ENCODE assay signal across 34 cellular contexts in the genomic region with DNA sequence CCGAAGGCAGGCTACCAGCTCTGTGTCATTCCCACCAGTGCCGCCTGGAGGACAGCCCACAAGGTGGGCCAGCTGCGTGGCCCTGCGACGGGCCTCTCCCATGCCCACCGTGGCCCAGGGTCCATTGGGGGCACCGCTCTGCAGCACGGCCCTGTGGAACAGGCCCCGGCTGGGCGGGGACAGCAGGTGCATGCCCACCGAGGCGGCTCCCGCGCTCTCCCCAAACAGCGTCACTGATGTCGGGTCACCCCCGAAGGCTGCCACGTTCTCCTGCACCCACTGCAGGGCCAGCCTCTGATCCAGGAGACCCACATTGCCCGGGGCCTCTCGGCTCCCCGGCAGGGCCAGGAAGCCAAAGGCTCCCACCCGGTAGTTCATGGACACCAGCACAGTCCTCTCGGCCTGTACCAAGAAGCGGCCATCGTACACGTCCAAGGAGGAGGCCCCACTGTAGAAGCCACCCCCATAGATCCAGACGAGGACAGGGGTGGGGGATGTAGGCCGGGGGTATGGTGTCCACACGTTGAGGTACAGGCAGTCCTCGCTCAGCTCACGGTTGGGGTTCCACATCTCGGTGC. TPM values are rescaled to one million over a fixed set of nuclear protein-coding genes. Genes with fewer than 3 reads are reported as not detected.
DNase-seq lines count a peak whose midpoint lies in the region; ATAC-seq, FAIRE-seq and TF ChIP-seq lines count a peak whose summit lies in the region.
"Had no signal": no experiment of that assay in that cellular context is flagged by ENCODE, and none has a peak within 500 bp of the region (broad histone marks: within the 10 kb centered on the region; RNA-seq: fewer than 3 reads in every experiment).

No MANE protein-coding gene starts in this region.

- H3K36me3 ChIP-seq in HepG2 (replicated peaks in 1 of 2; ENCODE audit: control insufficient read depth in 1 of 2, insufficient read depth in 2 of 2, low read length in 2 of 2) (peaks cover 0 to 3% of the 10 kb centered on the region in 2 experiments; a peak in 1 of 5 replicates), right lobe of liver (peaks cover 0 to 4% (median under 1%) of the 10 kb centered on the region in 4 donors), neural progenitor cell (no peaks in the 10 kb centered on the region), MG63 (peaks cover 9% of the 10 kb centered on the region)
- H3K36me3 ChIP-seq: colonic mucosa, uterus had no signal

- H3K27me3 Mint-ChIP-seq in chondrocyte (ENCODE audit: low read depth) (peaks cover 13% of the 10 kb centered on the region), neural progenitor cell (ENCODE audit: insufficient read depth, low read depth) (peaks cover 26% of the 10 kb centered on the region)
- H3K27me3 Mint-ChIP-seq in stimulated activated naive B cell treated with anti-CD40 and anti-IgM and Interleukin-4, amounts not matched to agents 10 μg/mL and 1 μg/mL and 100 μg/mL, for 72 hours, result peaks cover 54 to 68% of the 10 kb centered on the region in 2 donors

- H3F3A ChIP-seq in neural progenitor cell (ENCODE audit: low read depth), result peaks cover 34% of the 10 kb centered on the region

- WGBS in HepG2 (ENCODE audit: low lambda C conversion rate), result 71% methylated on average over 6 of the region's 32 CpGs
- 10% methylated on average over 2 of the region's 32 CpGs for WGBS in right lobe of liver (ENCODE audit: insufficient coverage, low coverage, low lambda C conversion rate, missing lambda C conversion rate)

- H3K4me3 Mint-ChIP-seq in chondrocyte (ENCODE audit: unreplicated experiment), result no peak overlapping the region
- peak overlapping the region; percentile 1 for H3K4me3 Mint-ChIP-seq in neural progenitor cell
- peak overlapping the region in 1 of 2 donors; percentile 21 for H3K4me3 Mint-ChIP-seq in stimulated activated naive B cell treated with anti-CD40 and anti-IgM and Interleukin-4, amounts not matched to agents 10 μg/mL and 1 μg/mL and 100 μg/mL, for 72 hours
- H3K4me3 Mint-ChIP-seq: activated CD8-positive, alpha-beta T cell treated with anti-CD3 and anti-CD28 coated beads, Interleukin-2, amount 10 ng/mL, durations not matched to agents 7 days and 5 days; activated naive CD4-positive, alpha-beta T cell treated with anti-CD3 and anti-CD28 coated beads, Interleukin-2, amount 50 U/mL, for 24 hours; T-helper 1 cell treated with Interleukin-12 subunit alpha and Interleukin-12 subunit beta and Interleukin-4 antibody, amounts not matched to agents 30 μg/mL and 1 μg/mL, for 36 hours had no signal

- ATAC-seq in HepG2 (no peak), right lobe of liver (no peak)
- no peak for ATAC-seq in stimulated activated naive B cell treated with anti-CD40 and anti-IgM and Interleukin-4, amounts not matched to agents 10 μg/mL and 1 μg/mL and 100 μg/mL, for 72 hours (replicated peaks)
- ATAC-seq: activated CD8-positive, alpha-beta T cell treated with anti-CD3 and anti-CD28 coated beads, Interleukin-2, amount 10 ng/mL, durations not matched to agents 7 days and 5 days; PC-3; SK-N-SH treated with all-trans-retinoic acid at 6 μM for 48 hours had no signal

- H3K4me1 ChIP-seq in HepG2 (ENCODE audit: insufficient read depth, low read length) (peaks cover 52% of the 10 kb centered on the region), right lobe of liver (peaks cover 0 to 20% (median 6%) of the 10 kb centered on the region in 4 donors), neural progenitor cell (peaks cover 17% of the 10 kb centered on the region)

- no peak for TF ChIP-seq CTCF in HepG2 (CRISPR knock-in tag; IDR thresholded peaks at IDR 0.05)
- no peak for TF ChIP-seq CTCF in right lobe of liver (IDR thresholded peaks at IDR 0.05)
- TF ChIP-seq CTCF in chondrocyte (IDR thresholded peaks at IDR 0.05), result no peak
- TF ChIP-seq CTCF in neural progenitor cell (IDR thresholded peaks at IDR 0.05), result no peak

- H3K9ac ChIP-seq in HepG2 (ENCODE audit: insufficient read depth, low read depth, low read length) (no peak overlapping the region), neural progenitor cell (no peak overlapping the region)

- H3K4me3 ChIP-seq in HepG2 (replicated peaks in 1 of 3; ENCODE audit: insufficient read depth in 1 of 3, low read depth in 2 of 3, low read length in 3 of 3) (no peak overlapping the region), right lobe of liver (no peak overlapping the region), neural progenitor cell (no peak overlapping the region), MG63 (no peak overlapping the region)
- H3K4me3 ChIP-seq: stomach, uterus had no signal

- peaks cover 11 to 32% of the 10 kb centered on the region in 2 experiments for H3K27me3 ChIP-seq in HepG2 (ENCODE audit: control insufficient read depth in 1 of 2, insufficient read depth in 2 of 2, low read length in 2 of 2)
- no peaks in the 10 kb centered on the region for H3K27me3 ChIP-seq in right lobe of liver
- peaks cover 34% of the 10 kb centered on the region for H3K27me3 ChIP-seq in neural progenitor cell
- H3K27me3 ChIP-seq in MG63, result peaks cover 15% of the 10 kb centered on the region

- CTCF ChIA-PET in HepG2 (lab: Yijun Ruan, JAX; ENCODE audit: low intra/inter-chr PET ratio, low total read pairs), result no interaction called here

- H3K4me1 Mint-ChIP-seq in chondrocyte (ENCODE audit: low read depth), result peaks cover 26% of the 10 kb centered on the region
- H3K4me1 Mint-ChIP-seq in neural progenitor cell, result peaks cover 31% of the 10 kb centered on the region
- H3K4me1 Mint-ChIP-seq in stimulated activated naive B cell treated with anti-CD40 and anti-IgM and Interleukin-4, amounts not matched to agents 10 μg/mL and 1 μg/mL and 100 μg/mL, for 72 hours, result peaks cover 25 to 36% of the 10 kb centered on the region in 2 donors

- no peak for DNase-seq in HepG2 (ENCODE audit: low spot score)
- DNase-seq in right lobe of liver, result no peak
- peak; percentile 93 for DNase-seq in chondrocyte (ENCODE audit: low spot score)
- no peak for DNase-seq in neural progenitor cell (ENCODE audit: low spot score)
- DNase-seq in stimulated activated naive B cell treated with anti-CD40 and anti-IgM and Interleukin-4, amounts not matched to agents 10 μg/mL and 1 μg/mL and 100 μg/mL, for 72 hours, result no peak
- no peak for DNase-seq in HK-2 (ENCODE audit: unreplicated experiment)
- DNase-seq in kidney tubule cell (ENCODE audit: low spot score), result no peak
- no peak for DNase-seq in MG63
- DNase-seq: 8988T; activated CD4-positive, CD25-positive, alpha-beta regulatory T cell treated with anti-CD3 and anti-CD28 coated beads, Interleukin-2, amount 50 U/mL, for 72 hours; activated CD8-positive, alpha-beta T cell treated with anti-CD3 and anti-CD28 coated beads, Interleukin-2, amount 10 ng/mL, durations not matched to agents 7 days and 5 days; colonic mucosa; effector CD8-positive, alpha-beta T cell; HCEC 1CT; islet precursor cell; Kasumi-1; left ventricle myocardium inferior; NCI-H1436; NCI-H2081 treated with DMSO at 0.1 percent for 48 hours; NCI-H2227 treated with DMSO at 0.1 percent for 48 hours; NCI-H526; occipital lobe; PC-3; small intestine; stimulated activated CD4-positive, alpha-beta T cell treated with anti-CD3 and anti-CD28 coated beads, Interleukin-1b, Interleukin-23, amount 100 ng/mL, for 48 hours; stomach; uterus had no signal

- no peak for TF ChIP-seq EP300 in HepG2 (IDR thresholded peaks at IDR 0.05; ENCODE audit: low read depth in 2 of 2, low read length in 2 of 2)
- TF ChIP-seq EP300 in HepG2 (CRISPR knock-in tag; IDR thresholded peaks at IDR 0.05; ENCODE audit: borderline replicate concordance), result no peak

- H3K9me3 Mint-ChIP-seq in chondrocyte (ENCODE audit: low read depth) (no peaks in the 10 kb centered on the region), neural progenitor cell (no peaks in the 10 kb centered on the region)
- no peaks in the 10 kb centered on the region for H3K9me3 Mint-ChIP-seq in stimulated activated naive B cell treated with anti-CD40 and anti-IgM and Interleukin-4, amounts not matched to agents 10 μg/mL and 1 μg/mL and 100 μg/mL, for 72 hours
- H3K9me3 Mint-ChIP-seq: activated naive CD4-positive, alpha-beta T cell treated with anti-CD3 and anti-CD28 coated beads, Interleukin-2, amount 50 U/mL, for 24 hours; T-helper 1 cell treated with Interleukin-12 subunit alpha and Interleukin-12 subunit beta and Interleukin-4 antibody, amounts not matched to agents 30 μg/mL and 1 μg/mL, for 36 hours had no signal

- H3K27ac ChIP-seq in HepG2 (ENCODE audit: extremely low read length, insufficient read depth, low read length) (no peak overlapping the region), right lobe of liver (no peak overlapping the region), neural progenitor cell (no peak overlapping the region)
- H3K27ac ChIP-seq: colonic mucosa, epithelial cell of prostate, left ventricle myocardium inferior, stomach, uterus had no signal

- TF ChIP-seq RAD21 in HepG2 (CRISPR knock-in tag; IDR thresholded peaks at IDR 0.05), result no peak

- no peak for FAIRE-seq in HepG2 (lab: Jason Lieb, UNC)
- FAIRE-seq: D721Med, small intestine, TTC549 had no signal

- no TSS peak for BruUV-seq in HepG2 (replicated peaks; lab: Mats Ljungman, UMichigan)

- H3K79me2 ChIP-seq in HepG2 (ENCODE audit: insufficient read depth, low read length), result peaks cover 4% of the 10 kb centered on the region
- H3K79me2 ChIP-seq in neural progenitor cell (ENCODE audit: low read depth), result peaks cover 8% of the 10 kb centered on the region

- no peak overlapping the region for H3K27ac Mint-ChIP-seq in chondrocyte (ENCODE audit: unreplicated experiment)
- H3K27ac Mint-ChIP-seq in neural progenitor cell, result no peak overlapping the region
- H3K27ac Mint-ChIP-seq in stimulated activated naive B cell treated with anti-CD40 and anti-IgM and Interleukin-4, amounts not matched to agents 10 μg/mL and 1 μg/mL and 100 μg/mL, for 72 hours, result peak overlapping the region; percentile 62
- H3K27ac Mint-ChIP-seq: activated CD8-positive, alpha-beta T cell treated with anti-CD3 and anti-CD28 coated beads, Interleukin-2, amount 10 ng/mL, durations not matched to agents 7 days and 5 days; activated naive CD4-positive, alpha-beta T cell treated with anti-CD3 and anti-CD28 coated beads, Interleukin-2, amount 50 U/mL, for 24 hours; T-helper 1 cell treated with Interleukin-12 subunit alpha and Interleukin-12 subunit beta and Interleukin-4 antibody, amounts not matched to agents 30 μg/mL and 1 μg/mL, for 36 hours had no signal

- intact Hi-C loops in HepG2 (cut with micrococcal nuclease; ENCODE audit: unreplicated experiment), result no loop called here
- intact Hi-C loops in right lobe of liver (cut with DNase I), result loop anchor here (5.0 kb wide), 1 partner anchor 169 kb away; no protein-coding TSS in a partner anchor

- H2AFZ ChIP-seq in HepG2 (ENCODE audit: low read length) (no peak overlapping the region), neural progenitor cell (replicated peaks) (no peak overlapping the region)

- in situ Hi-C loops in HepG2 (cut with HindIII; ENCODE audit: extremely low pct_ligation_motif_present, low pct_unique_long_range_greater_than_20kb), result loop anchor here (25.0 kb wide), 1 partner anchor 394 kb away; no protein-coding TSS in a partner anchor

- H3K36me3 Mint-ChIP-seq in chondrocyte (ENCODE audit: low read depth) (peaks cover 6% of the 10 kb centered on the region), neural progenitor cell (peaks cover 2% of the 10 kb centered on the region)
- peaks cover 5 to 8% of the 10 kb centered on the region in 2 donors for H3K36me3 Mint-ChIP-seq in stimulated activated naive B cell treated with anti-CD40 and anti-IgM and Interleukin-4, amounts not matched to agents 10 μg/mL and 1 μg/mL and 100 μg/mL, for 72 hours

- H4K20me1 ChIP-seq in HepG2 (ENCODE audit: insufficient read depth, low read length), result no peaks in the 10 kb centered on the region
- H4K20me1 ChIP-seq in neural progenitor cell (ENCODE audit: low read depth), result peaks cover 12% of the 10 kb centered on the region

- H3K9me3 ChIP-seq in HepG2 (ENCODE audit: low read length), result no peaks in the 10 kb centered on the region
- H3K9me3 ChIP-seq in right lobe of liver, result no peaks in the 10 kb centered on the region
- H3K9me3 ChIP-seq in neural progenitor cell (ENCODE audit: low read depth), result no peaks in the 10 kb centered on the region
- H3K9me3 ChIP-seq in MG63, result no peaks in the 10 kb centered on the region
- H3K9me3 ChIP-seq: colonic mucosa, left ventricle myocardium inferior, stomach, uterus had no signal

- POLR2A ChIA-PET in HepG2 (lab: Yijun Ruan, JAX), result interaction anchor here (2.1 kb wide), 1 partner anchor 18 kb away, joined by 7 read pairs; a partner anchor contains a TSS

- no peak overlapping the region for H3K4me2 ChIP-seq in HepG2 (ENCODE audit: low read depth, low read length)
- no peak overlapping the region for H3K4me2 ChIP-seq in neural progenitor cell

- TF ChIP-seq POLR2A in HepG2 (IDR thresholded peaks at IDR 0.05; ENCODE audit: insufficient read depth in 1 of 2, low read depth in 2 of 2, low read length in 2 of 2), result no peak
- TF ChIP-seq POLR2A in right lobe of liver (IDR thresholded peaks at IDR 0.05), result no peak

RNA-seq across cellular contexts. Expression of a gene that starts 2.3 kb away (rescaled TPM):
- 0.18 TPM in 1 of 2 replicates, not detected in the other for total RNA-seq in HepG2 (2016; rRNA removed; fragmentation: Illumina TruSeq; extraction: Trizol)
- not detected in 2 replicates for total RNA-seq in HepG2 (2016; cell fraction: cytosol; rRNA removed; fragmentation: Illumina TruSeq; extraction: Trizol; ENCODE audit: low read depth)
- total RNA-seq in HepG2 (2016; cell fraction: insoluble cytoplasmic fraction; rRNA removed; fragmentation: Illumina TruSeq; extraction: Trizol), result 0.09 TPM in 1 of 2 replicates, not detected in the other
- total RNA-seq in HepG2 (2016; cell fraction: membrane; rRNA removed; fragmentation: Illumina TruSeq; extraction: Trizol), result not detected in 2 replicates
- total RNA-seq in HepG2 (2016; cell fraction: nucleus; rRNA removed; fragmentation: Illumina TruSeq; extraction: Trizol), result not detected in 2 replicates
- 0.40 and 0.99 TPM in 2 replicates for polyA plus RNA-seq in HepG2 (2011; rRNA removed)
- 0.25 and 0.38 TPM in 2 replicates for polyA plus RNA-seq in HepG2 (2011; cell fraction: cytosol; rRNA removed)
- polyA plus RNA-seq in HepG2 (2011; cell fraction: nucleus; rRNA removed), result 2.2 and 3.0 TPM in 2 replicates
- polyA plus RNA-seq in HepG2 (2012), result 0.27 and 0.87 TPM in 2 replicates
- 0.05 and 0.07 TPM in 2 replicates for polyA plus RNA-seq in HepG2 (2016; cell fraction: cytosol; fragmentation: Illumina TruSeq; extraction: Trizol; ENCODE audit: low read depth)
- polyA plus RNA-seq in HepG2 (2016; cell fraction: insoluble cytoplasmic fraction; fragmentation: Illumina TruSeq; extraction: Trizol; ENCODE audit: low read depth), result not detected in 2 replicates
- 0.08 TPM in 1 of 2 replicates, not detected in the other for polyA plus RNA-seq in HepG2 (2016; cell fraction: membrane; fragmentation: Illumina TruSeq; extraction: Trizol; ENCODE audit: low read depth)
- 0.77 and 1.1 TPM in 2 replicates for polyA plus RNA-seq in HepG2 (2016; cell fraction: nucleus; fragmentation: Illumina TruSeq; extraction: Trizol; ENCODE audit: insufficient read depth, low read depth)
- 0.09 and 0.28 TPM in 2 replicates for polyA minus RNA-seq in HepG2 (2011; rRNA and poly(A)+ RNA removed; ENCODE audit: low replicate concordance)
- not detected in 2 replicates for polyA minus RNA-seq in HepG2 (2011; cell fraction: cytosol; rRNA and poly(A)+ RNA removed)
- 0.26 and 0.75 TPM in 2 replicates for polyA minus RNA-seq in HepG2 (2011; cell fraction: nucleus; rRNA and poly(A)+ RNA removed)
- 1 to 10 TPM in 5 of 6 experiments, under 1 TPM in 1; 0.59 to 6.0 (median 3.0) TPM for total RNA-seq in right lobe of liver
- total RNA-seq in chondrocyte, result 1.4 to 2.9 TPM (median 2.6 TPM) in 3 replicates
- total RNA-seq in neural progenitor cell (ENCODE audit: low replicate concordance), result 0.90 TPM in 1 of 2 replicates, not detected in the other
- total RNA-seq in MG63 (2014; rRNA removed; shearing (Covaris generic); ENCODE audit: low replicate concordance), result not detected in 2 replicates
- total RNA-seq: activated CD8-positive, alpha-beta T cell treated with anti-CD3 and anti-CD28 coated beads, Interleukin-2, amount 10 ng/mL, durations not matched to agents 7 days and 5 days had no signal
- polyA plus RNA-seq: CD14-positive monocyte had no signal

RNA-seq across cellular contexts. Expression of a gene that starts 3.9 kb away (rescaled TPM):
- total RNA-seq in HepG2 (2016; rRNA removed; fragmentation: Illumina TruSeq; extraction: Trizol) (2.8 and 3.3 TPM in 2 replicates), right lobe of liver (1 to 10 TPM; 1.0 to 3.4 (median 2.1) TPM), chondrocyte (4.1 to 5.0 TPM (median 4.3 TPM) in 3 replicates), neural progenitor cell (ENCODE audit: low replicate concordance) (4.0 TPM in 1 of 2 replicates, not detected in the other)
- 1.7 and 2.1 TPM in 2 replicates for total RNA-seq in HepG2 (2016; cell fraction: cytosol; rRNA removed; fragmentation: Illumina TruSeq; extraction: Trizol; ENCODE audit: low read depth)
- total RNA-seq in HepG2 (2016; cell fraction: insoluble cytoplasmic fraction; rRNA removed; fragmentation: Illumina TruSeq; extraction: Trizol), result 2.5 and 3.0 TPM in 2 replicates
- total RNA-seq in HepG2 (2016; cell fraction: membrane; rRNA removed; fragmentation: Illumina TruSeq; extraction: Trizol), result 1.7 and 2.0 TPM in 2 replicates
- 2.3 TPM in 2 replicates for total RNA-seq in HepG2 (2016; cell fraction: nucleus; rRNA removed; fragmentation: Illumina TruSeq; extraction: Trizol)
- polyA plus RNA-seq in HepG2 (2011; rRNA removed), result 0.65 and 1.3 TPM in 2 replicates
- polyA plus RNA-seq in HepG2 (2011; cell fraction: cytosol; rRNA removed), result 0.65 and 1.2 TPM in 2 replicates
- polyA plus RNA-seq in HepG2 (2011; cell fraction: nucleus; rRNA removed), result 2.0 and 2.5 TPM in 2 replicates
- polyA plus RNA-seq in HepG2 (2012), result 0.96 and 1.6 TPM in 2 replicates
- polyA plus RNA-seq in HepG2 (2016; cell fraction: cytosol; fragmentation: Illumina TruSeq; extraction: Trizol; ENCODE audit: low read depth), result 0.41 and 0.42 TPM in 2 replicates
- 1.9 and 2.3 TPM in 2 replicates for polyA plus RNA-seq in HepG2 (2016; cell fraction: insoluble cytoplasmic fraction; fragmentation: Illumina TruSeq; extraction: Trizol; ENCODE audit: low read depth)
- polyA plus RNA-seq in HepG2 (2016; cell fraction: membrane; fragmentation: Illumina TruSeq; extraction: Trizol; ENCODE audit: low read depth), result 0.65 and 0.74 TPM in 2 replicates
- polyA plus RNA-seq in HepG2 (2016; cell fraction: nucleus; fragmentation: Illumina TruSeq; extraction: Trizol; ENCODE audit: insufficient read depth, low read depth), result 1.0 and 1.5 TPM in 2 replicates
- polyA minus RNA-seq in HepG2 (2011; rRNA and poly(A)+ RNA removed; ENCODE audit: low replicate concordance), result 5.4 and 9.8 TPM in 2 replicates
- 0.89 and 1.7 TPM in 2 replicates for polyA minus RNA-seq in HepG2 (2011; cell fraction: cytosol; rRNA and poly(A)+ RNA removed)
- polyA minus RNA-seq in HepG2 (2011; cell fraction: nucleus; rRNA and poly(A)+ RNA removed), result 6.2 and 7.6 TPM in 2 replicates
- total RNA-seq in MG63 (2014; rRNA removed; shearing (Covaris generic); ENCODE audit: low replicate concordance), result 5.4 and 6.8 TPM in 2 replicates

RNA-seq across cellular contexts. Expression of a gene that starts 18.5 kb away (rescaled TPM):
- total RNA-seq in HepG2 (2016; rRNA removed; fragmentation: Illumina TruSeq; extraction: Trizol) (79.1 and 106 TPM in 2 replicates), right lobe of liver (10 to 100 TPM; 22.4 to 65.7 (median 49.1) TPM), chondrocyte (104 to 138 TPM (median 105 TPM) in 3 replicates), neural progenitor cell (ENCODE audit: low replicate concordance) (60.4 and 108 TPM in 2 replicates)
- 11.8 and 17.5 TPM in 2 replicates for total RNA-seq in HepG2 (2016; cell fraction: cytosol; rRNA removed; fragmentation: Illumina TruSeq; extraction: Trizol; ENCODE audit: low read depth)
- total RNA-seq in HepG2 (2016; cell fraction: insoluble cytoplasmic fraction; rRNA removed; fragmentation: Illumina TruSeq; extraction: Trizol), result 56.7 and 113 TPM in 2 replicates
- 21.7 and 29.6 TPM in 2 replicates for total RNA-seq in HepG2 (2016; cell fraction: membrane; rRNA removed; fragmentation: Illumina TruSeq; extraction: Trizol)
- total RNA-seq in HepG2 (2016; cell fraction: nucleus; rRNA removed; fragmentation: Illumina TruSeq; extraction: Trizol), result 78.9 and 79.0 TPM in 2 replicates
- polyA plus RNA-seq in HepG2 (2011; rRNA removed), result 26.2 and 30.4 TPM in 2 replicates
- 9.4 and 12.5 TPM in 2 replicates for polyA plus RNA-seq in HepG2 (2011; cell fraction: cytosol; rRNA removed)
- polyA plus RNA-seq in HepG2 (2011; cell fraction: nucleus; rRNA removed), result 220 and 271 TPM in 2 replicates
- polyA plus RNA-seq in HepG2 (2012), result 52.9 and 58.7 TPM in 2 replicates
- 12.1 and 13.2 TPM in 2 replicates for polyA plus RNA-seq in HepG2 (2016; cell fraction: cytosol; fragmentation: Illumina TruSeq; extraction: Trizol; ENCODE audit: low read depth)
- polyA plus RNA-seq in HepG2 (2016; cell fraction: insoluble cytoplasmic fraction; fragmentation: Illumina TruSeq; extraction: Trizol; ENCODE audit: low read depth), result 72.8 and 96.9 TPM in 2 replicates
- 17.7 and 23.3 TPM in 2 replicates for polyA plus RNA-seq in HepG2 (2016; cell fraction: membrane; fragmentation: Illumina TruSeq; extraction: Trizol; ENCODE audit: low read depth)
- 226 and 281 TPM in 2 replicates for polyA plus RNA-seq in HepG2 (2016; cell fraction: nucleus; fragmentation: Illumina TruSeq; extraction: Trizol; ENCODE audit: insufficient read depth, low read depth)
- polyA minus RNA-seq in HepG2 (2011; rRNA and poly(A)+ RNA removed; ENCODE audit: low replicate concordance), result 23.1 and 63.7 TPM in 2 replicates
- 17.7 and 23.7 TPM in 2 replicates for polyA minus RNA-seq in HepG2 (2011; cell fraction: cytosol; rRNA and poly(A)+ RNA removed)
- polyA minus RNA-seq in HepG2 (2011; cell fraction: nucleus; rRNA and poly(A)+ RNA removed), result 55.4 and 59.5 TPM in 2 replicates
- total RNA-seq in MG63 (2014; rRNA removed; shearing (Covaris generic); ENCODE audit: low replicate concordance), result 60.3 and 102 TPM in 2 replicates

RNA-seq across cellular contexts. Expression of a gene that starts 26.2 kb away (rescaled TPM):
- total RNA-seq in HepG2 (2016; rRNA removed; fragmentation: Illumina TruSeq; extraction: Trizol) (0.38 TPM in 1 of 2 replicates, not detected in the other), right lobe of liver (10 to 100 TPM; 21.4 to 58.6 (median 43.2) TPM), chondrocyte (91.6 to 104 TPM (median 98.4 TPM) in 3 replicates), neural progenitor cell (ENCODE audit: low replicate concordance) (14.9 and 49.5 TPM in 2 replicates)
- total RNA-seq in HepG2 (2016; cell fraction: cytosol; rRNA removed; fragmentation: Illumina TruSeq; extraction: Trizol; ENCODE audit: low read depth), result 0.61 and 0.71 TPM in 2 replicates
- 0.22 and 0.35 TPM in 2 replicates for total RNA-seq in HepG2 (2016; cell fraction: insoluble cytoplasmic fraction; rRNA removed; fragmentation: Illumina TruSeq; extraction: Trizol)
- 0.15 and 0.41 TPM in 2 replicates for total RNA-seq in HepG2 (2016; cell fraction: membrane; rRNA removed; fragmentation: Illumina TruSeq; extraction: Trizol)
- 0.41 and 0.65 TPM in 2 replicates for total RNA-seq in HepG2 (2016; cell fraction: nucleus; rRNA removed; fragmentation: Illumina TruSeq; extraction: Trizol)
- polyA plus RNA-seq in HepG2 (2011; rRNA removed), result 0.30 and 0.34 TPM in 2 replicates
- 0.13 and 0.21 TPM in 2 replicates for polyA plus RNA-seq in HepG2 (2011; cell fraction: cytosol; rRNA removed)
- 0.99 and 1.1 TPM in 2 replicates for polyA plus RNA-seq in HepG2 (2011; cell fraction: nucleus; rRNA removed)
- 0.24 and 0.55 TPM in 2 replicates for polyA plus RNA-seq in HepG2 (2012)
- 0.20 and 0.31 TPM in 2 replicates for polyA plus RNA-seq in HepG2 (2016; cell fraction: cytosol; fragmentation: Illumina TruSeq; extraction: Trizol; ENCODE audit: low read depth)
- 0.19 and 0.32 TPM in 2 replicates for polyA plus RNA-seq in HepG2 (2016; cell fraction: insoluble cytoplasmic fraction; fragmentation: Illumina TruSeq; extraction: Trizol; ENCODE audit: low read depth)
- 0.09 and 0.10 TPM in 2 replicates for polyA plus RNA-seq in HepG2 (2016; cell fraction: membrane; fragmentation: Illumina TruSeq; extraction: Trizol; ENCODE audit: low read depth)
- 1.4 and 2.7 TPM in 2 replicates for polyA plus RNA-seq in HepG2 (2016; cell fraction: nucleus; fragmentation: Illumina TruSeq; extraction: Trizol; ENCODE audit: insufficient read depth, low read depth)
- polyA minus RNA-seq in HepG2 (2011; rRNA and poly(A)+ RNA removed; ENCODE audit: low replicate concordance), result 0.32 and 43.8 TPM in 2 replicates
- 0.53 and 0.69 TPM in 2 replicates for polyA minus RNA-seq in HepG2 (2011; cell fraction: cytosol; rRNA and poly(A)+ RNA removed)
- polyA minus RNA-seq in HepG2 (2011; cell fraction: nucleus; rRNA and poly(A)+ RNA removed), result 0.62 and 0.90 TPM in 2 replicates
- total RNA-seq in MG63 (2014; rRNA removed; shearing (Covaris generic); ENCODE audit: low replicate concordance), result 147 and 173 TPM in 2 replicates

RNA-seq across cellular contexts. Expression of a gene that starts 40.9 kb away (rescaled TPM):
- total RNA-seq in HepG2 (2016; rRNA removed; fragmentation: Illumina TruSeq; extraction: Trizol), result 5.4 and 16.6 TPM in 2 replicates
- total RNA-seq in HepG2 (2016; cell fraction: cytosol; rRNA removed; fragmentation: Illumina TruSeq; extraction: Trizol; ENCODE audit: low read depth), result 4.7 and 5.6 TPM in 2 replicates
- 5.6 and 18.2 TPM in 2 replicates for total RNA-seq in HepG2 (2016; cell fraction: insoluble cytoplasmic fraction; rRNA removed; fragmentation: Illumina TruSeq; extraction: Trizol)
- 7.9 and 9.1 TPM in 2 replicates for total RNA-seq in HepG2 (2016; cell fraction: membrane; rRNA removed; fragmentation: Illumina TruSeq; extraction: Trizol)
- 14.7 and 18.3 TPM in 2 replicates for total RNA-seq in HepG2 (2016; cell fraction: nucleus; rRNA removed; fragmentation: Illumina TruSeq; extraction: Trizol)
- 8.7 and 13.9 TPM in 2 replicates for polyA plus RNA-seq in HepG2 (2011; rRNA removed)
- 6.6 and 7.9 TPM in 2 replicates for polyA plus RNA-seq in HepG2 (2011; cell fraction: cytosol; rRNA removed)
- polyA plus RNA-seq in HepG2 (2011; cell fraction: nucleus; rRNA removed), result 25.6 and 27.8 TPM in 2 replicates
- polyA plus RNA-seq in HepG2 (2012), result 6.2 and 8.0 TPM in 2 replicates
- 1.6 and 2.0 TPM in 2 replicates for polyA plus RNA-seq in HepG2 (2016; cell fraction: cytosol; fragmentation: Illumina TruSeq; extraction: Trizol; ENCODE audit: low read depth)
- 4.7 and 6.3 TPM in 2 replicates for polyA plus RNA-seq in HepG2 (2016; cell fraction: insoluble cytoplasmic fraction; fragmentation: Illumina TruSeq; extraction: Trizol; ENCODE audit: low read depth)
- polyA plus RNA-seq in HepG2 (2016; cell fraction: membrane; fragmentation: Illumina TruSeq; extraction: Trizol; ENCODE audit: low read depth), result 4.0 and 4.6 TPM in 2 replicates
- polyA plus RNA-seq in HepG2 (2016; cell fraction: nucleus; fragmentation: Illumina TruSeq; extraction: Trizol; ENCODE audit: insufficient read depth, low read depth), result 31.8 and 35.4 TPM in 2 replicates
- 12.3 and 25.2 TPM in 2 replicates for polyA minus RNA-seq in HepG2 (2011; rRNA and poly(A)+ RNA removed; ENCODE audit: low replicate concordance)
- polyA minus RNA-seq in HepG2 (2011; cell fraction: cytosol; rRNA and poly(A)+ RNA removed), result 3.1 and 5.7 TPM in 2 replicates
- polyA minus RNA-seq in HepG2 (2011; cell fraction: nucleus; rRNA and poly(A)+ RNA removed), result 4.0 and 6.5 TPM in 2 replicates
- 10 to 100 TPM in 2 of 6 experiments, 1 to 10 TPM in 4; 7.1 to 10.6 (median 9.2) TPM for total RNA-seq in right lobe of liver
- total RNA-seq in chondrocyte, result 23.5 to 26.6 TPM (median 26.0 TPM) in 3 replicates
- total RNA-seq in neural progenitor cell (ENCODE audit: low replicate concordance), result 3.5 and 18.6 TPM in 2 replicates
- 12.0 and 13.6 TPM in 2 replicates for total RNA-seq in MG63 (2014; rRNA removed; shearing (Covaris generic); ENCODE audit: low replicate concordance)
